2 cellular contexts compared by ENCODE assay signal in genomic region chr2:208371634-208371935, GRCh38.
TF ChIP-seq lines count a peak whose summit lies in the region.

No MANE protein-coding gene starts in this region.

TF ChIP-seq in HepG2, 621 proteins besides CTCF, POLR2A, EP300 and RAD21:
- TF ChIP-seq NR2F6 (IDR thresholded peaks at IDR 0.05) (no peak), NR2F6 (CRISPR knock-in tag; IDR thresholded peaks at IDR 0.05) (no peak), IRF2 (CRISPR knock-in tag; IDR thresholded peaks at IDR 0.05) (no peak), ZNF24 (IDR thresholded peaks at IDR 0.05) (no peak), FOSL1 (CRISPR knock-in tag; IDR thresholded peaks at IDR 0.05; ENCODE audit: borderline replicate concordance) (no peak), MTA1 (CRISPR knock-in tag; IDR thresholded peaks at IDR 0.05; ENCODE audit: borderline replicate concordance) (no peak), ZNF260 (CRISPR knock-in tag; IDR thresholded peaks at IDR 0.05; ENCODE audit: borderline replicate concordance, low read depth) (no peak)
TF ChIP-seq in HepG2: peak in this region for 0.

TF ChIP-seq in GM12878, 131 proteins besides CTCF, POLR2A, EP300 and RAD21:
- no peak for TF ChIP-seq IRF4 (IDR thresholded peaks at IDR 0.05; ENCODE audit: low read depth, low read length)
- TF ChIP-seq HCFC1 (IDR thresholded peaks at IDR 0.05; ENCODE audit: low read length), result no peak
- TF ChIP-seq BRCA1 (IDR thresholded peaks at IDR 0.05; ENCODE audit: low read depth, low read length), result no peak
- TF ChIP-seq CBFB (IDR thresholded peaks at IDR 0.05; ENCODE audit: low read depth), result no peak
- no peak for TF ChIP-seq MXI1 (IDR thresholded peaks at IDR 0.05; ENCODE audit: low read depth, low read length)
- no peak for TF ChIP-seq EZH2 (IDR thresholded peaks at IDR 0.05; ENCODE audit: borderline replicate concordance, control insufficient read depth, low read depth, low read length)
- no peak for TF ChIP-seq POLR2AphosphoS2 (IDR thresholded peaks at IDR 0.05; ENCODE audit: low read depth, low read length)
- no peak for TF ChIP-seq ZBTB4 (CRISPR knock-in tag; IDR thresholded peaks at IDR 0.05)
- no peak for TF ChIP-seq SUPT20H (IDR thresholded peaks at IDR 0.05; ENCODE audit: borderline replicate concordance, control insufficient read depth, low read depth, low read length)
- TF ChIP-seq SUZ12 (IDR thresholded peaks at IDR 0.05; ENCODE audit: unreplicated experiment), result no peak
- no peak for TF ChIP-seq ZBED1 (IDR thresholded peaks at IDR 0.05; ENCODE audit: borderline replicate concordance)
- TF ChIP-seq SPI1 (IDR thresholded peaks at IDR 0.05; ENCODE audit: borderline replicate concordance, insufficient read depth, low read depth, low read length), result no peak
- TF ChIP-seq HDGF (IDR thresholded peaks at IDR 0.05), result no peak
- no peak for TF ChIP-seq BACH1 (IDR thresholded peaks at IDR 0.05; ENCODE audit: borderline replicate concordance)
- no peak for TF ChIP-seq ATF7 (IDR thresholded peaks at IDR 0.05; ENCODE audit: low read depth)
- no peak for TF ChIP-seq ELK1 (IDR thresholded peaks at IDR 0.05; ENCODE audit: low read depth, low read length)
- no peak for TF ChIP-seq PAX8 (IDR thresholded peaks at IDR 0.05)
- no peak for TF ChIP-seq NFIC (IDR thresholded peaks at IDR 0.05; ENCODE audit: low read depth, low read length)
